In the genomic region with DNA sequence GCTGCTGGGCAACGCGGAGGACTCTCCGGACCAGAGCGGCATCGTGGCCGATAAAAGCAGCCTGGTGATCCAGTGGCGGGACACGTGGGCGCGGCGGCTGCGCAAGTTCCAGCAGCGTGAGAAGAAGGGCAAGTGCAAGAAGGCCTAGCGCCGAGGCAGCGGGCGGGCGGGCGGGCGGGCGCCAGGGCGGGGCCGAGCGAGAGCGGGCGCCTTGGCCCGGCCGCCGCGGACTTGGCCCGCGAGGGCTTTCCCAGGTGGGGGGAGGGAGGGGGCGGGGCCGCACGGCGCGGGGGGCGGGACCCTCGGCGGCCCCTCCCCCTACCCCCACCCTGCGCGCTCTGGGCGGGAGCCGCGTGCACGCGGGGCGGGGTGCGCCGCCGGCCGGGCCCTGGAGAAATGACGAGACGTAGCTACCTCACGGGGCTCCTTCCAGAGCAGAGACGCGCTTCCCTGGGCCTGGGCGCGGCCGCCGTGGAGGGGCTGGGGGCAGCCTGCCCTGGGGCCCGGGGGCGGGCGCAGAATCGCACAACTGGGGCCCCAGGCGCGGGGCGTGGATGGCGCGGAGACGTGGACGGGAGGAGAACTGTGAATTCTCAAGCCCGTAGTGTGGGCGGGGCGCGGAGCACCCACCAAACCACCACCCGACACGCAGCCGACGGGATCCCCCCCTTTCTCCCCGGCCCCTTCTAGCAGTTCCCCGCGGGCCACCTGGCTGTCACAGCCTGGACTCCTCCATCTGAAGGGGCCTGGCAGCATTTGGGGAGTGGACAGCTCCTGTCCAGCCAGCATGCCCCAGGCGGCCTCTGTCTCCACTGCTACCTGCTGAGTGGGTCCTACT, we compare ENCODE assay signal across 9 cellular contexts.
DNase-seq lines count a peak whose midpoint lies in the region; ATAC-seq and TF ChIP-seq lines count a peak whose summit lies in the region.
"Had no signal": no experiment of that assay in that cellular context is flagged by ENCODE, and none has a peak within 500 bp of the region (broad histone marks: within the 10 kb centered on the region; RNA-seq: fewer than 3 reads in every experiment).

No MANE protein-coding gene starts in this region.

- TF ChIP-seq POLR2A in adrenal gland (IDR thresholded peaks at IDR 0.05) (peak; percentile 38 to 51), prostate gland (IDR thresholded peaks at IDR 0.05) (peak; percentile 68)

- peaks cover 10 to 21% of the 10 kb centered on the region in 2 donors for H3K4me1 ChIP-seq in adrenal gland (replicated peaks in 1 of 2)
- H3K4me1 ChIP-seq in heart right ventricle, result peaks cover 12 to 51% (median 40%) of the 10 kb centered on the region in 9 donors
- H3K4me1 ChIP-seq in prostate gland (replicated peaks), result no peaks in the 10 kb centered on the region

- ATAC-seq in HG02884 (IDR thresholded peaks at IDR 0.05; ENCODE audit: unreplicated experiment) (peak; percentile 42), heart right ventricle (peak; percentile 67 to 88 (median 80))

- WGBS in adrenal gland, 4 donors, result 1 to 60% (median 3%) methylated on average over 1 to 84 of the region's 84 CpGs
- 1% methylated on average over 58 to 84 of the region's 84 CpGs for WGBS in heart right ventricle, 2 donors
- 1% methylated on average over 28 of the region's 84 CpGs for WGBS in prostate gland

- H3K27me3 ChIP-seq in adrenal gland (no peaks in the 10 kb centered on the region), heart right ventricle (no peaks in the 10 kb centered on the region), prostate gland (replicated peaks; ENCODE audit: insufficient read depth) (no peaks in the 10 kb centered on the region)

- no peak for TF ChIP-seq CTCF in adrenal gland (IDR thresholded peaks at IDR 0.05)
- peak in 1 of 9 donors; percentile 5 for TF ChIP-seq CTCF in heart right ventricle (IDR thresholded peaks at IDR 0.05)
- TF ChIP-seq CTCF in prostate gland (IDR thresholded peaks at IDR 0.05), result peak in 1 of 4 experiments; percentile 4

- H3K4me3 ChIP-seq in adrenal gland (peak overlapping the region in 2 of 4 donors; percentile 10 to 74), heart right ventricle (peak overlapping the region; percentile 25 to 83 (median 61)), prostate gland (peak overlapping the region; percentile 33 to 48)
- H3K4me3 ChIP-seq: PC-9 had no signal

- H3K9me3 ChIP-seq in adrenal gland (replicated peaks in 1 of 3) (no peaks in the 10 kb centered on the region), heart right ventricle (no peaks in the 10 kb centered on the region), prostate gland (no peaks in the 10 kb centered on the region)

- no peaks in the 10 kb centered on the region for H3K36me3 ChIP-seq in adrenal gland (replicated peaks in 1 of 2)
- H3K36me3 ChIP-seq in heart right ventricle, result no peaks in the 10 kb centered on the region
- H3K36me3 ChIP-seq in prostate gland, result no peaks in the 10 kb centered on the region

- intact Hi-C loops in adrenal gland (cut with DNase I) (no loop called here), heart right ventricle (cut with DNase I) (loop anchor here in 1 of 10 donors (5.0 kb wide), 1 partner anchor 47 kb away; no protein-coding TSS in a partner anchor), prostate gland (cut with DNase I) (loop anchor here (5.0 kb wide), 1 partner anchor 52 kb away; no protein-coding TSS in a partner anchor)

- peak overlapping the region; percentile 39 to 90 (median 81) for H3K27ac ChIP-seq in adrenal gland
- peak overlapping the region; percentile 94 to 100 (median 98) for H3K27ac ChIP-seq in heart right ventricle
- H3K27ac ChIP-seq in prostate gland, result peak overlapping the region; percentile 86 to 90
- H3K27ac ChIP-seq: PC-9 had no signal

- DNase-seq in EH (ENCODE audit: low read depth) (peak; percentile 69), T follicular helper cell (ENCODE audit: low read depth) (peak; percentile 48), adrenal gland (peak; percentile 76 to 86 (median 84)), heart right ventricle (peak; percentile 78 to 82), prostate gland (ENCODE audit: low spot score) (peak; percentile 72), ureter (ENCODE audit: low spot score) (peak; percentile 82), NAMALWA (ENCODE audit: low spot score) (no peak)
